Comparison of ENCODE assay signal across 8 cellular contexts in the genomic region with DNA sequence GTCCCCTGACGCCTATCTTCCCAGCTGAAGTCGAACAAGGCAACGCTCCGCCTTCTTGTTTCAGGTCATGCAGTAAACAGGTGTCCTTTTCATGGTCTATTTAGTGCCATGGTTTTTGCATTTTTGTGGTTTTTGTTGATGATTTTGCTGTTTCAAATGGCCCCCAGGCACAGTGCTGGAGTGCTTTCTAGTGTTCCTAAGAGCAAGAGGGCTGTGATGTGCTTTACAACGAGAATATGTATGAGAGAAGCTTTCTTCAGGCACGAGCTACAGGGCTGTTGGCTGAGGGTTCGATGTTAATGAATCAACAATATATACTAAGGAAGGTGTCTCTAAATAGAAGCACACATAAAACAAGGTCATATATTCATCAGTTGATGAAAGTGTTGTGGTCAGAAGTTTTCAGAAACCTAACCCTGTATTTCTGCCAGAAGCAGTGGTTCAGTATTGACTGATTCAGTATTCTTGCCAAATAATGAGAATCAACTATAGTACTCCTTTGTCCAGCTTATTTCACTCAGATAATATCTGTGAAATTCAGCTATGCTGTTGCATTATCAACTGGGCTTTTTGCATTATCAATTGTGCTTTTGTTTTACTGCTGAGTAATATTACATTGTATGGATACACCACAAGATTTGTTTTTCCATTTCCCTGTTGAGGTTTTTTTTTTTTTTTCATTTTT. TPM values are rescaled to one million over a fixed set of nuclear protein-coding genes. Genes with fewer than 3 reads are reported as not detected.
A peak's percentile ranks its signal among the peaks of the same experiment; 100 is the strongest.
DNase-seq lines count a peak whose midpoint lies in the region; ATAC-seq and TF ChIP-seq lines count a peak whose summit lies in the region.

No MANE protein-coding gene starts in this region.

- H3K36me3 Mint-ChIP-seq in activated CD4-positive, alpha-beta T cell treated with anti-CD3 and anti-CD28 coated beads for 36 hours (ENCODE audit: low read depth), result peaks cover 15% of the 10 kb centered on the region
- peaks cover 19% of the 10 kb centered on the region for H3K36me3 Mint-ChIP-seq in activated CD4-positive, alpha-beta T cell treated with anti-CD3 and anti-CD28 coated beads, Interleukin-2, amount 10 ng/mL, durations not matched to agents 7 days and 5 days (ENCODE audit: low read depth)

- no TSS peak for BruUV-seq in PC-9 (replicated peaks; lab: Mats Ljungman, UMichigan)

- H3K27ac Mint-ChIP-seq in activated CD4-positive, alpha-beta T cell treated with anti-CD3 and anti-CD28 coated beads for 36 hours, result no peak overlapping the region
- H3K27ac Mint-ChIP-seq in activated CD4-positive, alpha-beta T cell treated with anti-CD3 and anti-CD28 coated beads, Interleukin-2, amount 10 ng/mL, durations not matched to agents 7 days and 5 days, result no peak overlapping the region

- H3K4me2 ChIP-seq in PC-9, result 0 out of 2 replicates have a peak overlapping the region, but pooled peaks have one; percentile 22

- no peaks in the 10 kb centered on the region for H3K9me2 ChIP-seq in PC-9 (ENCODE audit: insufficient read depth)

- DNase-seq in activated CD4-positive, alpha-beta T cell treated with anti-CD3 and anti-CD28 coated beads for 36 hours, result no peak
- DNase-seq in activated CD4-positive, alpha-beta T cell treated with anti-CD3 and anti-CD28 coated beads, Interleukin-2, amount 10 ng/mL, durations not matched to agents 7 days and 5 days, result no peak
- DNase-seq in PC-9 (peak; percentile 48 to 77), pons (ENCODE audit: low spot score) (peak; percentile 70), mesenteric fat pad (ENCODE audit: low spot score) (no peak), left cardiac atrium (no peak), LoVo (ENCODE audit: low spot score) (no peak)

- H3K27ac ChIP-seq in PC-9, result peak overlapping the region; percentile 48

- H3K9me3 Mint-ChIP-seq in activated CD4-positive, alpha-beta T cell treated with anti-CD3 and anti-CD28 coated beads for 36 hours (ENCODE audit: low read depth), result no peaks in the 10 kb centered on the region
- no peaks in the 10 kb centered on the region for H3K9me3 Mint-ChIP-seq in activated CD4-positive, alpha-beta T cell treated with anti-CD3 and anti-CD28 coated beads, Interleukin-2, amount 10 ng/mL, durations not matched to agents 7 days and 5 days

- peaks cover 79% of the 10 kb centered on the region for H3K79me2 ChIP-seq in PC-9 (ENCODE audit: low read depth)

- intact Hi-C loops in activated CD4-positive, alpha-beta T cell treated with anti-CD3 and anti-CD28 coated beads for 36 hours (cut with DNase I, micrococcal nuclease), result no loop called here
- intact Hi-C loops in PC-9 (cut with micrococcal nuclease; ENCODE audit: unreplicated experiment), result no loop called here
- intact Hi-C loops in left cardiac atrium (cut with DNase I), result no loop called here

- CTCF ChIA-PET in activated CD4-positive, alpha-beta T cell treated with anti-CD3 and anti-CD28 coated beads for 36 hours (lab: Charles Lee), result interaction anchor here (0.7 kb wide), 1 partner anchor 47 kb away, joined by 3 read pairs; no protein-coding TSS in a partner anchor
- CTCF ChIA-PET in activated CD4-positive, alpha-beta T cell treated with anti-CD3 and anti-CD28 coated beads, Interleukin-2, amount 10 ng/mL, durations not matched to agents 7 days and 5 days (lab: Charles Lee), result interaction anchor here (1.4 to 2.1 kb wide), 2 partner anchors 19 to 31 kb away, joined by 3 to 5 read pairs; a partner anchor contains a TSS
- CTCF ChIA-PET in PC-9 (lab: Charles Lee), result no interaction called here

- no peaks in the 10 kb centered on the region for H3K27me3 Mint-ChIP-seq in activated CD4-positive, alpha-beta T cell treated with anti-CD3 and anti-CD28 coated beads for 36 hours
- no peaks in the 10 kb centered on the region for H3K27me3 Mint-ChIP-seq in activated CD4-positive, alpha-beta T cell treated with anti-CD3 and anti-CD28 coated beads, Interleukin-2, amount 10 ng/mL, durations not matched to agents 7 days and 5 days

- H4K20me1 ChIP-seq in PC-9 (ENCODE audit: insufficient read depth), result peaks cover 20% of the 10 kb centered on the region

- 0 out of 2 replicates have a peak, but pooled peaks cover 8% of the 10 kb centered on the region for H3K36me3 ChIP-seq in PC-9 (ENCODE audit: low read depth)

- ATAC-seq in activated CD4-positive, alpha-beta T cell treated with anti-CD3 and anti-CD28 coated beads for 36 hours, result peak; percentile 30
- peak; percentile 64 for ATAC-seq in HG03060 (IDR thresholded peaks at IDR 0.05; ENCODE audit: low read depth, unreplicated experiment)
- no peak for ATAC-seq in left cardiac atrium

- no peaks in the 10 kb centered on the region for H3K9me3 ChIP-seq in PC-9 (ENCODE audit: insufficient read depth, low read depth)

- peaks cover 24% of the 10 kb centered on the region for H3K4me1 ChIP-seq in PC-9 (replicated peaks; ENCODE audit: insufficient read depth)

- H3K4me3 ChIP-seq in PC-9, result no peak overlapping the region

- POLR2A ChIA-PET in activated CD4-positive, alpha-beta T cell treated with anti-CD3 and anti-CD28 coated beads for 36 hours (lab: Charles Lee), result no interaction called here
- POLR2A ChIA-PET in activated CD4-positive, alpha-beta T cell treated with anti-CD3 and anti-CD28 coated beads, Interleukin-2, amount 10 ng/mL, durations not matched to agents 7 days and 5 days (lab: Charles Lee), result no interaction called here
- POLR2A ChIA-PET in PC-9 (lab: Charles Lee; ENCODE audit: unreplicated experiment), result interaction anchor here (0.7 to 0.8 kb wide), 2 partner anchors 273 to 430 kb away, joined by 6 to 9 read pairs; no protein-coding TSS in a partner anchor

- no peaks in the 10 kb centered on the region for H3K27me3 ChIP-seq in PC-9 (ENCODE audit: insufficient read depth, low read depth)

- H2AFZ ChIP-seq in PC-9, result no peak overlapping the region

- peaks cover 35% of the 10 kb centered on the region for H3K4me1 Mint-ChIP-seq in activated CD4-positive, alpha-beta T cell treated with anti-CD3 and anti-CD28 coated beads for 36 hours
- peaks cover 30% of the 10 kb centered on the region for H3K4me1 Mint-ChIP-seq in activated CD4-positive, alpha-beta T cell treated with anti-CD3 and anti-CD28 coated beads, Interleukin-2, amount 10 ng/mL, durations not matched to agents 7 days and 5 days

- H3F3A ChIP-seq in PC-9 (ENCODE audit: insufficient read depth, low read depth), result peaks cover 18% of the 10 kb centered on the region

- H3K4me3 Mint-ChIP-seq in activated CD4-positive, alpha-beta T cell treated with anti-CD3 and anti-CD28 coated beads for 36 hours, result no peak overlapping the region
- no peak overlapping the region for H3K4me3 Mint-ChIP-seq in activated CD4-positive, alpha-beta T cell treated with anti-CD3 and anti-CD28 coated beads, Interleukin-2, amount 10 ng/mL, durations not matched to agents 7 days and 5 days

- no peak for TF ChIP-seq CTCF in PC-9 (conservative IDR thresholded peaks at IDR 0.05)

RNA-seq across cellular contexts. Expression of a gene that starts 18.5 kb away (rescaled TPM):
- 10 to 100 TPM; 20.1 to 22.9 TPM for total RNA-seq in activated CD4-positive, alpha-beta T cell treated with anti-CD3 and anti-CD28 coated beads for 36 hours
- total RNA-seq in activated CD4-positive, alpha-beta T cell treated with anti-CD3 and anti-CD28 coated beads, Interleukin-2, amount 10 ng/mL, durations not matched to agents 7 days and 5 days, result 10 to 100 TPM; 45.1 to 47.7 TPM
- 32.4 and 32.9 TPM in 2 replicates for total RNA-seq in PC-9 (2021)
- 26.5 TPM for total RNA-seq in mesenteric fat pad
- total RNA-seq in left cardiac atrium, result 10 to 100 TPM; 20.5 to 22.8 TPM

Comparison
In these comparisons a context has a peak if more than half of its experiments do, and no peak if none do; other contexts are left out.
1. ATAC-seq: peak in activated CD4-positive, alpha-beta T cell treated with anti-CD3 and anti-CD28 coated beads for 36 hours (single experiment) and HG03060 (single experiment); none in left cardiac atrium (0 of 2).
2. DNase-seq: peak in PC-9 (2 of 2) and pons (single experiment); none in activated CD4-positive, alpha-beta T cell treated with anti-CD3 and anti-CD28 coated beads for 36 hours (single experiment), activated CD4-positive, alpha-beta T cell treated with anti-CD3 and anti-CD28 coated beads, Interleukin-2, amount 10 ng/mL, durations not matched to agents 7 days and 5 days (single experiment), mesenteric fat pad (single experiment), left cardiac atrium (single experiment) and LoVo (single experiment).